In genomic region chr1:2231667-2232254, GRCh38 we compare ENCODE assay signal across 8 cellular contexts. TPM values are rescaled to one million over a fixed set of nuclear protein-coding genes. Genes with fewer than 3 reads are reported as not detected.
A peak's percentile ranks its signal among the peaks of the same experiment; 100 is the strongest.
DNase-seq lines count a peak whose midpoint lies in the region; ATAC-seq, FAIRE-seq and TF ChIP-seq lines count a peak whose summit lies in the region.

No MANE protein-coding gene starts in this region.

- DNase-seq in G401 (ENCODE audit: low spot score) (peak; percentile 66), SK-N-MC (ENCODE audit: low read depth, low spot score) (no peak), heart left ventricle (peak; percentile 78 to 89 (median 80)), pancreas (peak in 5 of 6 donors; percentile 49 to 83 (median 69))
- peak; percentile 75 for DNase-seq in activated naive CD8-positive, alpha-beta T cell treated with anti-CD3 and anti-CD28 coated beads, Interleukin-2, amount 50 U/mL, for 24 hours
- no peak for DNase-seq in NK-92 treated with Interleukin-12 subunit alpha and Interleukin-12 subunit beta, amount 100 ng/mL, for 24 hours (lab: John Stamatoyannopoulos, UW)

- H3K9me3 ChIP-seq in SK-N-MC (ENCODE audit: low read depth, low read length), result no peaks in the 10 kb centered on the region
- H3K9me3 ChIP-seq in heart left ventricle, result no peaks in the 10 kb centered on the region
- H3K9me3 ChIP-seq in pancreas, result no peaks in the 10 kb centered on the region

- peaks cover 16 to 81% (median 66%) of the 10 kb centered on the region in 12 donors for H3K4me1 ChIP-seq in heart left ventricle
- peaks cover 15 to 46% (median 27%) of the 10 kb centered on the region in 3 donors for H3K4me1 ChIP-seq in pancreas
- H3K4me1 ChIP-seq in urinary bladder (ENCODE audit: insufficient read depth), result peaks cover 7% of the 10 kb centered on the region

- H3K27me3 Mint-ChIP-seq in activated naive CD8-positive, alpha-beta T cell treated with anti-CD3 and anti-CD28 coated beads, Interleukin-2, amount 50 U/mL, for 24 hours, result no peaks in the 10 kb centered on the region

- H3K9ac ChIP-seq in SK-N-MC (ENCODE audit: insufficient read length), result peak overlapping the region; percentile 87

- H3K4me3 Mint-ChIP-seq in activated naive CD8-positive, alpha-beta T cell treated with anti-CD3 and anti-CD28 coated beads, Interleukin-2, amount 50 U/mL, for 24 hours, result peak overlapping the region; percentile 92

- H3K27ac Mint-ChIP-seq in activated naive CD8-positive, alpha-beta T cell treated with anti-CD3 and anti-CD28 coated beads, Interleukin-2, amount 50 U/mL, for 24 hours, result peak overlapping the region; percentile 92

- H3K27me3 ChIP-seq in heart left ventricle (no peaks in the 10 kb centered on the region), pancreas (no peaks in the 10 kb centered on the region)

- ATAC-seq in activated naive CD8-positive, alpha-beta T cell treated with anti-CD3 and anti-CD28 coated beads, Interleukin-2, amount 50 U/mL, for 24 hours, result no peak
- ATAC-seq in heart left ventricle (peak; percentile 15 to 36 (median 30)), pancreas (peak in 2 of 4 donors; percentile 7 to 8), HG03521 (IDR thresholded peaks at IDR 0.05; ENCODE audit: unreplicated experiment) (no peak)

- no peaks in the 10 kb centered on the region for H3K36me3 ChIP-seq in SK-N-MC (ENCODE audit: insufficient read depth, low read length)
- H3K36me3 ChIP-seq in heart left ventricle, result no peaks in the 10 kb centered on the region
- no peaks in the 10 kb centered on the region for H3K36me3 ChIP-seq in pancreas
- no peaks in the 10 kb centered on the region for H3K36me3 ChIP-seq in urinary bladder (ENCODE audit: insufficient read depth)

- peak overlapping the region; percentile 27; the same call in 1 of the 2 replicates for H3K27ac ChIP-seq in SK-N-MC
- H3K27ac ChIP-seq in heart left ventricle, result peak overlapping the region; percentile 72 to 89 (median 84)
- H3K27ac ChIP-seq in pancreas, result peak overlapping the region in 3 of 4 donors; percentile 9 to 63 (median 55)
- peak overlapping the region; percentile 58 for H3K27ac ChIP-seq in urinary bladder (ENCODE audit: low read depth)

- H3K4me3 ChIP-seq in SK-N-MC, result peak overlapping the region; percentile 80
- peak overlapping the region; percentile 66 to 92 (median 75) for H3K4me3 ChIP-seq in heart left ventricle
- peak overlapping the region in 2 of 4 donors; percentile 46 to 64 for H3K4me3 ChIP-seq in pancreas
- H3K4me3 ChIP-seq in urinary bladder (ENCODE audit: low read depth, low read length), result peak overlapping the region; percentile 92

- TF ChIP-seq CTCF in heart left ventricle (IDR thresholded peaks at IDR 0.05) (no peak), pancreas (IDR thresholded peaks at IDR 0.05) (no peak)

- intact Hi-C loops in heart left ventricle (cut with DNase I), result loop anchor here in 8 of 10 donors (2.0 to 10.0 kb wide), 8 partner anchors 34 to 83 kb away; no protein-coding TSS in a partner anchor
- intact Hi-C loops in pancreas (cut with DNase I), result loop anchor here in 1 of 3 donors (10.0 kb wide), 1 partner anchor 73 kb away; no protein-coding TSS in a partner anchor

- 14 to 32% (median 21%) methylated on average over 21 of the region's 21 CpGs for WGBS in heart left ventricle, 4 donors
- 46 to 59% methylated on average over 21 of the region's 21 CpGs for WGBS in pancreas, 2 donors
- 13% methylated on average over 21 of the region's 21 CpGs for WGBS in urinary bladder

- FAIRE-seq in pancreas (lab: Jason Lieb, UNC), result no peak

- peaks cover 14% of the 10 kb centered on the region for H3K36me3 Mint-ChIP-seq in activated naive CD8-positive, alpha-beta T cell treated with anti-CD3 and anti-CD28 coated beads, Interleukin-2, amount 50 U/mL, for 24 hours (ENCODE audit: low read depth)

- no peaks in the 10 kb centered on the region for H3K9me3 Mint-ChIP-seq in activated naive CD8-positive, alpha-beta T cell treated with anti-CD3 and anti-CD28 coated beads, Interleukin-2, amount 50 U/mL, for 24 hours

- TF ChIP-seq POLR2A in heart left ventricle (IDR thresholded peaks at IDR 0.05), result no peak

- peaks cover 63% of the 10 kb centered on the region for H3K4me1 Mint-ChIP-seq in activated naive CD8-positive, alpha-beta T cell treated with anti-CD3 and anti-CD28 coated beads, Interleukin-2, amount 50 U/mL, for 24 hours

- in situ Hi-C loops in G401 (cut with HindIII; ENCODE audit: low sequenced_read_pairs), result no loop called here

RNA-seq across cellular contexts. Expression of gene SKI, which starts 3.6 kb away (rescaled TPM):
- 5.8 and 15.2 TPM in 2 replicates for total RNA-seq in G401 (2014; rRNA removed; shearing (Covaris generic))
- 10 to 100 TPM; 28.8 to 52.7 (median 41.3) TPM for total RNA-seq in heart left ventricle
- polyA plus RNA-seq in heart left ventricle, result 10 to 100 TPM; 16.9 to 28.7 TPM
- total RNA-seq in pancreas, result 10 to 100 TPM; 11.0 to 27.9 (median 16.2) TPM
- polyA plus RNA-seq in pancreas, result 10 to 100 TPM in 1 of 2 donors, 1 to 10 TPM in 1; 8.6 to 12.1 TPM
- total RNA-seq in urinary bladder, result 27.8 TPM
- polyA plus RNA-seq in urinary bladder, result 60.5 TPM

RNA-seq across cellular contexts. Expression of gene FAAP20, which starts 37.2 kb away (rescaled TPM):
- total RNA-seq in G401 (2014; rRNA removed; shearing (Covaris generic)), result 79.9 and 105 TPM in 2 replicates
- total RNA-seq in heart left ventricle, result 10 to 100 TPM; 20.9 to 50.8 (median 34.8) TPM
- polyA plus RNA-seq in heart left ventricle, result 10 to 100 TPM; 57.3 to 61.3 TPM
- total RNA-seq in pancreas, result 10 to 100 TPM; 17.2 to 35.9 (median 22.3) TPM
- polyA plus RNA-seq in pancreas, result 10 to 100 TPM; 56.1 to 75.6 TPM
- total RNA-seq in urinary bladder, result 14.6 TPM
- 96.4 TPM for polyA plus RNA-seq in urinary bladder

Comparison
In these comparisons a context has a peak if more than half of its experiments do, and no peak if none do; other contexts are left out.
1. DNase-seq: peak in G401 (single experiment), activated naive CD8-positive, alpha-beta T cell treated with anti-CD3 and anti-CD28 coated beads, Interleukin-2, amount 50 U/mL, for 24 hours (single experiment), heart left ventricle (5 of 5) and pancreas (5 of 6); none in SK-N-MC (single experiment) and NK-92 treated with Interleukin-12 subunit alpha and Interleukin-12 subunit beta, amount 100 ng/mL, for 24 hours (single experiment).
2. H3K27ac ChIP-seq: peak in every context shown above with its lines; median percentile 84 in heart left ventricle; 58 in urinary bladder; 55 in pancreas; 27 in SK-N-MC.
3. ATAC-seq: peak in heart left ventricle (4 of 4); none in activated naive CD8-positive, alpha-beta T cell treated with anti-CD3 and anti-CD28 coated beads, Interleukin-2, amount 50 U/mL, for 24 hours (single experiment) and HG03521 (single experiment).